Comparison of ENCODE assay signal across 8 cellular contexts in genomic region chr1:244451539-244451950, GRCh38. TPM values are rescaled to one million over a fixed set of nuclear protein-coding genes. Genes with fewer than 3 reads are reported as not detected.
A peak's percentile ranks its signal among the peaks of the same experiment; 100 is the strongest.
DNase-seq lines count a peak whose midpoint lies in the region; TF ChIP-seq lines count a peak whose summit lies in the region.

Gene ADSS2 (minus strand): TSS chr1:244451909. CDS start chr1:244451817, 92 bp downstream.

- no peak for TF ChIP-seq CTCF in Calu3 (IDR thresholded peaks at IDR 0.05; ENCODE audit: unreplicated experiment)

- CTCF ChIA-PET in Calu3 (lab: Charles Lee) = no interaction called here

- peak within 1 kb of the TSS; percentile 91 to 98 for H3K9ac ChIP-seq in mucosa of rectum (ENCODE audit: low read depth in 1 of 2, low read length in 2 of 2)

- no peaks in the 10 kb centered on the region for H3K9me3 ChIP-seq in mucosa of rectum (ENCODE audit: control insufficient read depth in 2 of 2, low read length in 2 of 2)

- H3K9me3 Mint-ChIP-seq in Calu3 (ENCODE audit: low read depth, unreplicated experiment) = no peaks in the 10 kb centered on the region
- no peaks in the 10 kb centered on the region for H3K9me3 Mint-ChIP-seq in IgD-negative memory B cell

- H3K36me3 Mint-ChIP-seq in Calu3 (ENCODE audit: insufficient read depth, unreplicated experiment) (peaks cover 33% of the 10 kb centered on the region), IgD-negative memory B cell (peaks cover 7% of the 10 kb centered on the region)

- H3K4me3 Mint-ChIP-seq in Calu3 (ENCODE audit: low read depth, unreplicated experiment) (peak within 1 kb of the TSS; percentile 59), IgD-negative memory B cell (peak within 1 kb of the TSS; percentile 91 to 99 (median 98))

- intact Hi-C loops in Calu3 (cut with micrococcal nuclease; ENCODE audit: unreplicated experiment) = loop anchor here (5.0 to 10.0 kb wide), 2 partner anchors 124 to 203 kb away; partner anchors contain the start of gene DESI2

- H3K27ac Mint-ChIP-seq in Calu3 (ENCODE audit: unreplicated experiment) (peak within 1 kb of the TSS; percentile 60), IgD-negative memory B cell (peak within 1 kb of the TSS; percentile 91 to 98 (median 97))

- peak within 1 kb of the TSS; percentile 97 to 98 for H3K27ac ChIP-seq in mucosa of rectum (ENCODE audit: low read depth in 2 of 2, low read length in 2 of 2)

- BruUV-seq in Calu3 (replicated peaks; lab: Mats Ljungman, UMichigan) = no TSS peak

- H3K4me3 ChIP-seq in mucosa of rectum (ENCODE audit: low read length in 2 of 2) = peak within 1 kb of the TSS; percentile 92 to 98

- H3K27me3 Mint-ChIP-seq in Calu3 (ENCODE audit: unreplicated experiment) (no peaks in the 10 kb centered on the region), IgD-negative memory B cell (no peaks in the 10 kb centered on the region)

- DNase-seq in Calu3 (no peak), cerebellum (ENCODE audit: low spot score) (no peak), kidney tubule cell (ENCODE audit: low spot score) (no peak), NOMO-1 treated with DMSO at 0.1 percent for 48 hours (lab: John Stamatoyannopoulos, UW; ENCODE audit: unreplicated experiment) (no peak), NK-92 (lab: John Stamatoyannopoulos, UW; ENCODE audit: unreplicated experiment) (no peak), DMS 273 treated with DMSO at 0.1 percent for 48 hours (lab: John Stamatoyannopoulos, UW) (no peak)

- peaks cover 0 to 2% of the 10 kb centered on the region in 2 donors for H3K36me3 ChIP-seq in mucosa of rectum (ENCODE audit: control insufficient read depth in 2 of 2, insufficient read depth in 2 of 2, low read length in 2 of 2)

- peaks cover 8 to 13% of the 10 kb centered on the region in 2 donors for H3K4me1 ChIP-seq in mucosa of rectum (ENCODE audit: control insufficient read depth in 2 of 2, insufficient read depth in 2 of 2, low read length in 2 of 2)

- H3K27me3 ChIP-seq in mucosa of rectum (ENCODE audit: control insufficient read depth in 2 of 2, insufficient read depth in 2 of 2, low read length in 2 of 2) = no peaks in the 10 kb centered on the region

- peaks cover 51% of the 10 kb centered on the region for H3K4me1 Mint-ChIP-seq in Calu3 (ENCODE audit: low read depth, unreplicated experiment)
- H3K4me1 Mint-ChIP-seq in IgD-negative memory B cell = peaks cover 25 to 35% (median 25%) of the 10 kb centered on the region in 3 donors

RNA-seq across cellular contexts. Expression of gene ADSS2, which starts in this region (rescaled TPM):
- total RNA-seq in Calu3 (2022) (68.3 and 69.6 TPM in 2 replicates), cerebellum (53.2 TPM)
- polyA plus RNA-seq in IgD-negative memory B cell = 19.6 TPM
